19 cellular contexts compared by ENCODE assay signal in genomic region chr5:75335486-75335885, GRCh38. TPM values are rescaled to one million over a fixed set of nuclear protein-coding genes. Genes with fewer than 3 reads are reported as not detected.
A peak's percentile ranks its signal among the peaks of the same experiment; 100 is the strongest.
DNase-seq lines count a peak whose midpoint lies in the region; ATAC-seq and TF ChIP-seq lines count a peak whose summit lies in the region.
"Had no signal": no experiment of that assay in that cellular context is flagged by ENCODE, and none has a peak within 500 bp of the region (broad histone marks: within the 10 kb centered on the region; RNA-seq: fewer than 3 reads in every experiment).

No MANE protein-coding gene starts in this region.

- no TSS peak for BruUV-seq in Panc1 (replicated peaks; lab: Mats Ljungman, UMichigan)

- peak; percentile 4 for DNase-seq in NCI-H1436 (lab: John Stamatoyannopoulos, UW)
- no peak for DNase-seq in NCI-H1436 treated with DMSO at 0.1 percent for 48 hours (lab: John Stamatoyannopoulos, UW)
- DNase-seq in Panc1 (ENCODE audit: low read depth, low spot score) = no peak
- DNase-seq in glutamatergic neuron = no peak
- DNase-seq in T-cell = no peak
- DNase-seq in left ventricle myocardium inferior = no peak
- DNase-seq: activated CD4-positive, alpha-beta T cell treated with anti-CD3 and anti-CD28 coated beads, Interleukin-2, amount 10 ng/mL, durations not matched to agents 24 days and 14 days; activated naive CD4-positive, alpha-beta T cell treated with anti-CD3 and anti-CD28 coated beads for 36 hours; GOT3; head of caudate nucleus; NCI-H526 treated with DMSO at 0.1 percent for 48 hours had no signal

- H3K36me3 Mint-ChIP-seq in glutamatergic neuron (ENCODE audit: unreplicated experiment) (no peaks in the 10 kb centered on the region), T-cell (peaks cover under 1% of the 10 kb centered on the region)
- H3K36me3 Mint-ChIP-seq: IgD-negative memory B cell had no signal

- H3K27me3 ChIP-seq in Panc1 (ENCODE audit: control insufficient read depth, insufficient read depth, low read length) (no peaks in the 10 kb centered on the region), skeletal muscle satellite cell (ENCODE audit: control insufficient read depth, insufficient read depth, low read length) (no peaks in the 10 kb centered on the region), left ventricle myocardium inferior (ENCODE audit: low read depth) (peaks cover 1% of the 10 kb centered on the region)
- H3K27me3 ChIP-seq: thyroid gland had no signal

- intact Hi-C loops in Panc1 (cut with micrococcal nuclease; ENCODE audit: unreplicated experiment) (loop anchor here (5.0 kb wide), 1 partner anchor 283 kb away; the partner anchor contains the start of gene GCNT4), left ventricle myocardium inferior (cut with micrococcal nuclease) (no loop called here)

- in situ Hi-C loops in Panc1 (cut with HindIII; ENCODE audit: low pct_unique_long_range_greater_than_20kb, low sequenced_read_pairs) = no loop called here

- no peak overlapping the region for H3K9ac ChIP-seq in skeletal muscle satellite cell (ENCODE audit: low read depth, low read length)

- H3K9me3 ChIP-seq in Panc1 (ENCODE audit: control insufficient read depth, insufficient read depth, low read depth, low read length) (no peaks in the 10 kb centered on the region), skeletal muscle satellite cell (replicated peaks; ENCODE audit: low read length) (no peaks in the 10 kb centered on the region), left ventricle myocardium inferior (replicated peaks) (no peaks in the 10 kb centered on the region)
- H3K9me3 ChIP-seq: thyroid gland had no signal

- ATAC-seq in Panc1 (no peak), T-cell (replicated peaks in 1 of 4) (no peak), HG02970 (IDR thresholded peaks at IDR 0.05; ENCODE audit: low FRiP score, unreplicated experiment) (no peak)
- ATAC-seq: activated T-cell treated with anti-CD3 and anti-CD28 coated beads, Interleukin-2, amount 50 U/mL, for 72 hours had no signal

- H3K9me3 Mint-ChIP-seq in glutamatergic neuron (ENCODE audit: unreplicated experiment) = peaks cover 3% of the 10 kb centered on the region
- H3K9me3 Mint-ChIP-seq in T-cell = no peaks in the 10 kb centered on the region
- H3K9me3 Mint-ChIP-seq: activated CD4-positive, alpha-beta T cell treated with anti-CD3 and anti-CD28 coated beads, Interleukin-2, amount 10 ng/mL, durations not matched to agents 24 days and 14 days; activated naive CD4-positive, alpha-beta T cell treated with anti-CD3 and anti-CD28 coated beads for 36 hours; activated T-cell treated with anti-CD3 and anti-CD28 coated beads, Interleukin-2, amount 50 U/mL, for 72 hours; IgD-negative memory B cell; stimulated activated naive CD8-positive, alpha-beta T cell treated with anti-CD3 and anti-CD28 coated beads, Interleukin-15, Interleukin-2, amounts not matched to agents 100 ng/mL and 50 ng/mL, for 24 hours had no signal

- H3K4me1 Mint-ChIP-seq in glutamatergic neuron (ENCODE audit: low read depth, unreplicated experiment) (peaks cover 5% of the 10 kb centered on the region), T-cell (peaks cover 24 to 28% (median 24%) of the 10 kb centered on the region in 3 donors)

- peak overlapping the region; percentile 25 for H3K4me3 Mint-ChIP-seq in glutamatergic neuron (ENCODE audit: unreplicated experiment)
- no peak overlapping the region for H3K4me3 Mint-ChIP-seq in T-cell
- H3K4me3 Mint-ChIP-seq: activated CD4-positive, alpha-beta T cell treated with anti-CD3 and anti-CD28 coated beads, Interleukin-2, amount 10 ng/mL, durations not matched to agents 24 days and 14 days; activated naive CD4-positive, alpha-beta T cell treated with anti-CD3 and anti-CD28 coated beads for 36 hours; activated T-cell treated with anti-CD3 and anti-CD28 coated beads, Interleukin-2, amount 50 U/mL, for 72 hours; dendritic cell treated with granulocyte-macrophage colony-stimulating factor and Interleukin-4, amounts not matched to agents 40 ng/mL and 50 ng/mL, for 4 days; stimulated activated naive CD8-positive, alpha-beta T cell treated with anti-CD3 and anti-CD28 coated beads, Interleukin-15, Interleukin-2, amounts not matched to agents 100 ng/mL and 50 ng/mL, for 24 hours had no signal

- H3K36me3 ChIP-seq in Panc1 (ENCODE audit: control insufficient read depth, insufficient read depth, low read length) (peaks cover 2% of the 10 kb centered on the region), skeletal muscle satellite cell (ENCODE audit: insufficient read depth, low read length) (no peaks in the 10 kb centered on the region), left ventricle myocardium inferior (no peaks in the 10 kb centered on the region)
- H3K36me3 ChIP-seq: thyroid gland had no signal

- H3K4me1 ChIP-seq in Panc1 (ENCODE audit: control insufficient read depth, insufficient read depth, low read length) (peaks cover 17% of the 10 kb centered on the region), skeletal muscle satellite cell (ENCODE audit: control insufficient read depth, insufficient read depth, low read length) (peaks cover 17% of the 10 kb centered on the region), left ventricle myocardium inferior (peaks cover 24% of the 10 kb centered on the region)

- H3K27ac Mint-ChIP-seq in glutamatergic neuron (ENCODE audit: unreplicated experiment) = peak overlapping the region; percentile 73
- no peak overlapping the region for H3K27ac Mint-ChIP-seq in T-cell
- H3K27ac Mint-ChIP-seq: activated CD4-positive, alpha-beta T cell treated with anti-CD3 and anti-CD28 coated beads, Interleukin-2, amount 10 ng/mL, durations not matched to agents 24 days and 14 days; activated naive CD4-positive, alpha-beta T cell treated with anti-CD3 and anti-CD28 coated beads for 36 hours; activated T-cell treated with anti-CD3 and anti-CD28 coated beads, Interleukin-2, amount 50 U/mL, for 72 hours; dendritic cell treated with granulocyte-macrophage colony-stimulating factor and Interleukin-4, amounts not matched to agents 40 ng/mL and 50 ng/mL, for 4 days; IgD-negative memory B cell; stimulated activated naive CD8-positive, alpha-beta T cell treated with anti-CD3 and anti-CD28 coated beads, Interleukin-15, Interleukin-2, amounts not matched to agents 100 ng/mL and 50 ng/mL, for 24 hours had no signal

- CTCF ChIA-PET in Panc1 (lab: Charles Lee) = no interaction called here
- CTCF ChIA-PET in T-cell (lab: Charles Lee) = no interaction called here

- H3K27ac ChIP-seq in Panc1 (ENCODE audit: low read length) = peak overlapping the region; percentile 85; the same call in 1 of the 2 replicates
- no peak overlapping the region for H3K27ac ChIP-seq in left ventricle myocardium inferior (replicated peaks)
- H3K27ac ChIP-seq: HL-60 had no signal

- H3K4me3 ChIP-seq in Panc1 (ENCODE audit: low read depth in 2 of 2, low read length in 2 of 2) (no peak overlapping the region), skeletal muscle satellite cell (ENCODE audit: low read length) (no peak overlapping the region), left ventricle myocardium inferior (no peak overlapping the region)

- no peak for TF ChIP-seq CTCF in Panc1 (IDR thresholded peaks at IDR 0.05)
- no peak for TF ChIP-seq CTCF in glutamatergic neuron (IDR thresholded peaks at IDR 0.05; ENCODE audit: partially characterized antibody, unreplicated experiment)
- no peak for TF ChIP-seq CTCF in left ventricle myocardium inferior (IDR thresholded peaks at IDR 0.05; ENCODE audit: borderline replicate concordance)

- POLR2A ChIA-PET in Panc1 (lab: Charles Lee) = no interaction called here
- POLR2A ChIA-PET in T-cell (lab: Charles Lee) = no interaction called here

- peaks cover 11% of the 10 kb centered on the region for H3K27me3 Mint-ChIP-seq in glutamatergic neuron (ENCODE audit: unreplicated experiment)
- no peaks in the 10 kb centered on the region for H3K27me3 Mint-ChIP-seq in T-cell
- H3K27me3 Mint-ChIP-seq: activated CD4-positive, alpha-beta T cell treated with anti-CD3 and anti-CD28 coated beads, Interleukin-2, amount 10 ng/mL, durations not matched to agents 24 days and 14 days; dendritic cell treated with granulocyte-macrophage colony-stimulating factor and Interleukin-4, amounts not matched to agents 40 ng/mL and 50 ng/mL, for 4 days; IgD-negative memory B cell; stimulated activated naive CD8-positive, alpha-beta T cell treated with anti-CD3 and anti-CD28 coated beads, Interleukin-15, Interleukin-2, amounts not matched to agents 100 ng/mL and 50 ng/mL, for 24 hours had no signal

- peak overlapping the region; percentile 91 for H3K4me2 ChIP-seq in skeletal muscle satellite cell (ENCODE audit: low read length)

RNA-seq across cellular contexts. Expression of gene HMGCR, which starts 1.5 kb away (rescaled TPM):
- total RNA-seq in Panc1 (2021; ENCODE audit: unreplicated experiment) (113 TPM), glutamatergic neuron (ENCODE audit: unreplicated experiment) (362 TPM), T-cell (10 to 100 TPM; 29.6 to 47.2 (median 41.6) TPM), left ventricle myocardium inferior (10.2 TPM)
- 44.5 TPM for polyA plus RNA-seq in Panc1 (2012; ENCODE audit: insufficient read length)
- 42.6 and 75.5 TPM in 2 replicates for total RNA-seq in skeletal muscle satellite cell (2012; rRNA removed)
